ENCODE assay signal across 20 cellular contexts in genomic region chr22:43500792-43501785, GRCh38.
"Had no signal": no experiment of that assay in that cellular context is flagged by ENCODE, and none has a peak within 500 bp of the region (broad histone marks: within the 10 kb centered on the region; RNA-seq: fewer than 3 reads in every experiment).

No MANE protein-coding gene starts in this region.

- H3K27ac ChIP-seq: ascending aorta, body of pancreas, Peyer's patch, RWPE1, SJCRH30 had no signal

- H3K27me3 ChIP-seq: ascending aorta, body of pancreas, Peyer's patch, SJCRH30 had no signal

- H3K4me3 ChIP-seq: ascending aorta, body of pancreas, K562, Peyer's patch, SJCRH30 had no signal

- H3K9me3 ChIP-seq: ascending aorta, body of pancreas, Peyer's patch, SJCRH30, SK-N-SH had no signal

- H3K4me2 ChIP-seq: SK-N-SH had no signal

- H3K9ac ChIP-seq: SK-N-SH had no signal

- H3K4me1 ChIP-seq: ascending aorta, body of pancreas, Peyer's patch, SJCRH30 had no signal

- FAIRE-seq: bronchial epithelial cell, K562 had no signal

- H3K36me3 ChIP-seq: ascending aorta, Peyer's patch, SJCRH30 had no signal

- H3K9me2 ChIP-seq: SK-N-SH had no signal

- DNase-seq: activated CD4-positive, alpha-beta T cell treated with anti-CD3 and anti-CD28 coated beads for 48 hours; activated CD4-positive, alpha-beta T cell treated with anti-CD3 and anti-CD28 coated beads, Interleukin-2, amount 50 U/mL, for 4 hours; activated CD4-positive, CD25-positive, alpha-beta regulatory T cell treated with anti-CD3 and anti-CD28 coated beads, Interleukin-2, amount 50 U/mL, for 72 hours; activated CD8-positive, alpha-beta memory T cell treated with anti-CD3 and anti-CD28 coated beads, Interleukin-2, amount 10 ng/mL, durations not matched to agents 7 days and 5 days; activated effector memory CD4-positive, alpha-beta T cell treated with Interleukin-2 at 50 U/mL for 16 hours; activated naive CD4-positive, alpha-beta T cell; activated T-cell treated with anti-CD3 and anti-CD28 coated beads, Interleukin-2, amount 50 U/mL, for 24 hours; body of pancreas; Karpas-422; NCI-H1105 treated with DMSO at 0.1 percent for 48 hours; NCI-H2029; NCI-H510A treated with DMSO at 0.1 percent for 48 hours; Peyer's patch; Right ventricle myocardium superior; SJCRH30; SK-N-SH had no signal
